In genomic region chr9:83234541-83234940, GRCh38 we compare ENCODE assay signal across 18 cellular contexts.
DNase-seq lines count a peak whose midpoint lies in the region; ATAC-seq and TF ChIP-seq lines count a peak whose summit lies in the region.
"Had no signal": no experiment of that assay in that cellular context is flagged by ENCODE, and none has a peak within 500 bp of the region (broad histone marks: within the 10 kb centered on the region; RNA-seq: fewer than 3 reads in every experiment).

No MANE protein-coding gene starts in this region.

- H2AFZ ChIP-seq in osteoblast (ENCODE audit: low read length): no peak overlapping the region

- H3K4me3 ChIP-seq in fibroblast of mammary gland (ENCODE audit: control insufficient read depth, low read depth, low read length) (no peak overlapping the region), osteoblast (ENCODE audit: insufficient read depth, low read length) (no peak overlapping the region)

- no peaks in the 10 kb centered on the region for H3K27me3 ChIP-seq in osteoblast (ENCODE audit: insufficient read depth, low read length)

- no peaks in the 10 kb centered on the region for H3K79me2 ChIP-seq in osteoblast (ENCODE audit: insufficient read depth, low read length)

- no peaks in the 10 kb centered on the region for H4K20me1 ChIP-seq in osteoblast (ENCODE audit: insufficient read depth, low read length)

- DNase-seq in HT1080 (ENCODE audit: low read depth) (peak; percentile 30), NCI-H69 (lab: John Stamatoyannopoulos, UW) (peak; percentile 12), fibroblast of mammary gland (ENCODE audit: low read depth) (peak; percentile 8), osteoblast (ENCODE audit: insufficient read length, low spot score, missing footprints) (peak; percentile 39), cerebellum (ENCODE audit: low spot score) (no peak), T1000 (lab: John Stamatoyannopoulos, UW) (no peak)
- DNase-seq: AML-193, DMS79, Karpas-422, MM.1S, NCI-H1092, NCI-H1436 treated with DMSO at 0.1 percent for 48 hours, NCI-H2029, NCI-H345, NCI-H526 had no signal

- ATAC-seq in HG03354 (IDR thresholded peaks at IDR 0.05; ENCODE audit: poor library complexity, severe bottlenecking, unreplicated experiment): no peak
- ATAC-seq: Panc1 had no signal

- no peak overlapping the region for H3K4me2 ChIP-seq in osteoblast (ENCODE audit: insufficient read depth, low read length)

- no peaks in the 10 kb centered on the region for H3K9me3 ChIP-seq in osteoblast (ENCODE audit: low read depth, low read length)

- H3K27ac ChIP-seq in osteoblast (ENCODE audit: low read depth, low read length): no peak overlapping the region
- H3K27ac ChIP-seq: HL-60 had no signal

- TF ChIP-seq CTCF in fibroblast of mammary gland (conservative IDR thresholded peaks at IDR 0.05; ENCODE audit: control insufficient read depth, insufficient read depth, low read depth, low read length): no peak
- no peak for TF ChIP-seq CTCF in osteoblast (IDR thresholded peaks at IDR 0.05; ENCODE audit: extremely low read depth, low read depth, low read length)

- H3K4me1 ChIP-seq in osteoblast (ENCODE audit: insufficient read depth, low read length): no peaks in the 10 kb centered on the region

- no peaks in the 10 kb centered on the region for H3K36me3 ChIP-seq in osteoblast (ENCODE audit: insufficient read depth, low read length)

Comparison
In these comparisons a context has a peak if more than half of its experiments do, and no peak if none do; other contexts are left out.
1. DNase-seq: peak in HT1080 (single experiment), NCI-H69 (single experiment), fibroblast of mammary gland (single experiment) and osteoblast (single experiment); none in cerebellum (single experiment) and T1000 (single experiment).